In the genomic region with DNA sequence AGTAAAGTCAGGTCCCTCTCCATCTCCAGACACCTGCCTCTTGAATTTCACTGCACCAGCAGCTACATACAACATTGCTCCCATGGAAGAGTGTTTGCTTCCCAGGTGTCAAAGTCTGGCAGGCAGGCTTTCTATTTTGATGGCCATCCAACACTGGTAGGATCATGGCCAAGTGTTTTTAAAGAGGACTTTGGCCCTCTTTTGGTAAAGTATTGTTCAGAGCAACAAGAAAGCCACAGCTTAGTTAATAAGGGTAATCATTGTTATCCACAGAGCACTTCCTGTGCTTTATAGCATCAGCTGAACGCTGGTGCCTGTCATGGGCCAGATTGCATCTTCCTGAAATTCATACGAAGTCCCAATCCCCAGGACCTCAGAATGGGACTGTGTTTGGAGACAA, we compare ENCODE assay signal across 16 cellular contexts.
DNase-seq lines count a peak whose midpoint lies in the region; ATAC-seq and TF ChIP-seq lines count a peak whose summit lies in the region.
"Had no signal": no experiment of that assay in that cellular context is flagged by ENCODE, and none has a peak within 500 bp of the region (broad histone marks: within the 10 kb centered on the region; RNA-seq: fewer than 3 reads in every experiment).

No MANE protein-coding gene starts in this region.

- H3K36me3 ChIP-seq in mucosa of descending colon (ENCODE audit: low read depth) (no peaks in the 10 kb centered on the region), MM.1S (replicated peaks; ENCODE audit: insufficient read depth, low read length) (peaks cover 12% of the 10 kb centered on the region)

- peaks cover 70% of the 10 kb centered on the region for H3K4me1 Mint-ChIP-seq in activated T-helper 17 cell treated with anti-CD3 and anti-CD28 coated beads, Interleukin-2, amount 50 U/mL, for 72 hours

- peaks cover 100% of the 10 kb centered on the region for H3K79me2 ChIP-seq in MM.1S (ENCODE audit: low read length)

- H3K9me3 ChIP-seq in mucosa of descending colon (no peaks in the 10 kb centered on the region), MM.1S (replicated peaks; ENCODE audit: insufficient read depth, low read length) (no peaks in the 10 kb centered on the region)
- H3K9me3 ChIP-seq: esophagus muscularis mucosa, SJSA1, transverse colon had no signal

- 0 out of 2 replicates have a peak, but pooled peaks cover 3% of the 10 kb centered on the region for H4K20me1 ChIP-seq in MM.1S (ENCODE audit: insufficient read depth, low read length)

- no peaks in the 10 kb centered on the region for H3K9me3 Mint-ChIP-seq in activated T-helper 17 cell treated with anti-CD3 and anti-CD28 coated beads, Interleukin-2, amount 50 U/mL, for 72 hours

- H2AFZ ChIP-seq in MM.1S (ENCODE audit: low read length) = no peak overlapping the region

- peak overlapping the region; percentile 41 for H3K4me3 Mint-ChIP-seq in activated T-helper 17 cell treated with anti-CD3 and anti-CD28 coated beads, Interleukin-2, amount 50 U/mL, for 72 hours

- peak; percentile 12 for DNase-seq in NCI-H2029 treated with DMSO at 0.1 percent for 48 hours (lab: John Stamatoyannopoulos, UW)
- DNase-seq in NCI-H2029 (lab: John Stamatoyannopoulos, UW) = no peak
- DNase-seq in mucosa of descending colon = peak in 1 of 3 donors; percentile 45
- no peak for DNase-seq in GM19240 (ENCODE audit: insufficient read length, low spot score)
- DNase-seq in MM.1S = no peak
- DNase-seq: 8988T, activated gamma-delta T cell, mammary epithelial cell, NCI-H187, transverse colon had no signal

- TF ChIP-seq CTCF in mucosa of descending colon (IDR thresholded peaks at IDR 0.05) (no peak), MM.1S (IDR thresholded peaks at IDR 0.05; ENCODE audit: low read length) (no peak)

- H3K9me2 ChIP-seq in MM.1S (replicated peaks; ENCODE audit: insufficient read depth, low read length) = no peaks in the 10 kb centered on the region

- H3K36me3 Mint-ChIP-seq in activated T-helper 17 cell treated with anti-CD3 and anti-CD28 coated beads, Interleukin-2, amount 50 U/mL, for 72 hours (ENCODE audit: low read depth) = peaks cover 97% of the 10 kb centered on the region

- intact Hi-C loops in mucosa of descending colon (cut with DNase I, micrococcal nuclease) = no loop called here

- no peak overlapping the region for H3K9ac ChIP-seq in MM.1S (ENCODE audit: low read length)

- H3K27ac ChIP-seq in MM.1S (ENCODE audit: low read length) = no peak overlapping the region
- H3K27ac ChIP-seq: esophagus muscularis mucosa, SJSA1 had no signal

- H3K27me3 Mint-ChIP-seq in activated T-helper 17 cell treated with anti-CD3 and anti-CD28 coated beads, Interleukin-2, amount 50 U/mL, for 72 hours = no peaks in the 10 kb centered on the region

- peaks cover 10% of the 10 kb centered on the region for H3K4me1 ChIP-seq in mucosa of descending colon (ENCODE audit: low read depth)
- H3K4me1 ChIP-seq in MM.1S (ENCODE audit: low read length) = no peaks in the 10 kb centered on the region

- no peaks in the 10 kb centered on the region for H3K27me3 ChIP-seq in MM.1S (replicated peaks; ENCODE audit: insufficient read depth, low read length)
- H3K27me3 ChIP-seq: esophagus muscularis mucosa, SJSA1, transverse colon had no signal

- peak; percentile 42 for ATAC-seq in GM18907 (IDR thresholded peaks at IDR 0.05; ENCODE audit: unreplicated experiment)
- no peak for ATAC-seq in activated T-helper 17 cell treated with anti-CD3 and anti-CD28 coated beads, Interleukin-2, amount 50 U/mL, for 72 hours (replicated peaks)
- ATAC-seq in mucosa of descending colon = peak; percentile 70
- no peak for ATAC-seq in GM21723 (IDR thresholded peaks at IDR 0.05; ENCODE audit: unreplicated experiment)
- ATAC-seq: activated CD4-positive, CD25-positive, alpha-beta regulatory T cell treated with anti-CD3 and anti-CD28 coated beads, Interleukin-2, amount 50 U/mL, for 24 hours had no signal

- H3K4me3 ChIP-seq in mucosa of descending colon (no peak overlapping the region), MM.1S (ENCODE audit: low read length) (no peak overlapping the region)
- H3K4me3 ChIP-seq: esophagus muscularis mucosa, SJSA1, transverse colon had no signal

- H3K27ac Mint-ChIP-seq in activated T-helper 17 cell treated with anti-CD3 and anti-CD28 coated beads, Interleukin-2, amount 50 U/mL, for 72 hours = peak overlapping the region; percentile 76

- no peaks in the 10 kb centered on the region for H3F3A ChIP-seq in MM.1S (ENCODE audit: insufficient read depth, low read length)

- no peak overlapping the region for H3K4me2 ChIP-seq in MM.1S (ENCODE audit: low read depth, low read length)

Comparison
In these comparisons a context has a peak if more than half of its experiments do, and no peak if none do; other contexts are left out.
1. ATAC-seq: peak in GM18907 (single experiment) and mucosa of descending colon (single experiment); none in activated T-helper 17 cell treated with anti-CD3 and anti-CD28 coated beads, Interleukin-2, amount 50 U/mL, for 72 hours (single experiment) and GM21723 (single experiment).